ENCODE assay signal across 1 cellular context in the genomic region with DNA sequence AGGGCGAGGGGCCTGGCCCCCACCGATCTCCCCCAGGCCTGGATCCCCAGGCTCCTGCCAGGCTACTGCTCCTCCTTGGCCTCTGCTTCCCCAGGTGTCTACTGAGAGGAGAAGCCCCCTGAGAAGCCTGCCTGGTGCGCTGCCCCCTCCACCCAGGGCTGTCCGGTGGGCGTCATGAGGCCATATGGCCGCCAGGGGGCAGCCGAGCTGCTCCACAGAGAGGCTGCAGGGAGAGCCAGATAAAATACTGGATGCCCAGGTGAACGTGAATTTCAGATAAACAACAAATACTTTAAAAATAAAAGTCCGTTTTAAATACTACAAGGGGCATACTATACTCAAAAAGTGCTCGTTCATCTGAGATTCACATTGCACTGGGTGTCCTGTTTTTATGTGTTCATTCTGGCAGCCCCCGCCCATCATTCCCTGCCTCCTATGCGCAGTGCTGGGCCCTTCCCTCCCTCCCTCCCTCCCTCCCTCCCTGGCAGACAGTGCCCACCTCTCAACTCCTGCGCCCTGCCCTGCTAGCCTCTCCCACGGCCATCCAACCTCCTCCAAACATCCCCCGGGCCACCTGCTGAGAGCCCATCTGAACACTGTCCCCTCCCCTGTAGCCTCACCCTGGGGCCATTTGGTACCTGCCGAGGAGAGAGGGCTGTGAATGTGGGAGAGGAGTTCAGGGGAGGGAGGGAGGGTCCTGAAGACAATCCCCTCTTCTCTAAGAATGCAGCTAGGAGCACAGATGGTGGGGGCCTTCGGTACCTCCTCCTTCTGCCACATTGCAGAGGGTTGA.
A peak's percentile ranks its signal among the peaks of the same experiment; 100 is the strongest.
TF ChIP-seq lines count a peak whose summit lies in the region.

No MANE protein-coding gene starts in this region.

TF ChIP-seq in HepG2, 621 proteins besides CTCF, POLR2A, EP300 and RAD21 (continued from another document):
- TF ChIP-seq, protein P1, sequence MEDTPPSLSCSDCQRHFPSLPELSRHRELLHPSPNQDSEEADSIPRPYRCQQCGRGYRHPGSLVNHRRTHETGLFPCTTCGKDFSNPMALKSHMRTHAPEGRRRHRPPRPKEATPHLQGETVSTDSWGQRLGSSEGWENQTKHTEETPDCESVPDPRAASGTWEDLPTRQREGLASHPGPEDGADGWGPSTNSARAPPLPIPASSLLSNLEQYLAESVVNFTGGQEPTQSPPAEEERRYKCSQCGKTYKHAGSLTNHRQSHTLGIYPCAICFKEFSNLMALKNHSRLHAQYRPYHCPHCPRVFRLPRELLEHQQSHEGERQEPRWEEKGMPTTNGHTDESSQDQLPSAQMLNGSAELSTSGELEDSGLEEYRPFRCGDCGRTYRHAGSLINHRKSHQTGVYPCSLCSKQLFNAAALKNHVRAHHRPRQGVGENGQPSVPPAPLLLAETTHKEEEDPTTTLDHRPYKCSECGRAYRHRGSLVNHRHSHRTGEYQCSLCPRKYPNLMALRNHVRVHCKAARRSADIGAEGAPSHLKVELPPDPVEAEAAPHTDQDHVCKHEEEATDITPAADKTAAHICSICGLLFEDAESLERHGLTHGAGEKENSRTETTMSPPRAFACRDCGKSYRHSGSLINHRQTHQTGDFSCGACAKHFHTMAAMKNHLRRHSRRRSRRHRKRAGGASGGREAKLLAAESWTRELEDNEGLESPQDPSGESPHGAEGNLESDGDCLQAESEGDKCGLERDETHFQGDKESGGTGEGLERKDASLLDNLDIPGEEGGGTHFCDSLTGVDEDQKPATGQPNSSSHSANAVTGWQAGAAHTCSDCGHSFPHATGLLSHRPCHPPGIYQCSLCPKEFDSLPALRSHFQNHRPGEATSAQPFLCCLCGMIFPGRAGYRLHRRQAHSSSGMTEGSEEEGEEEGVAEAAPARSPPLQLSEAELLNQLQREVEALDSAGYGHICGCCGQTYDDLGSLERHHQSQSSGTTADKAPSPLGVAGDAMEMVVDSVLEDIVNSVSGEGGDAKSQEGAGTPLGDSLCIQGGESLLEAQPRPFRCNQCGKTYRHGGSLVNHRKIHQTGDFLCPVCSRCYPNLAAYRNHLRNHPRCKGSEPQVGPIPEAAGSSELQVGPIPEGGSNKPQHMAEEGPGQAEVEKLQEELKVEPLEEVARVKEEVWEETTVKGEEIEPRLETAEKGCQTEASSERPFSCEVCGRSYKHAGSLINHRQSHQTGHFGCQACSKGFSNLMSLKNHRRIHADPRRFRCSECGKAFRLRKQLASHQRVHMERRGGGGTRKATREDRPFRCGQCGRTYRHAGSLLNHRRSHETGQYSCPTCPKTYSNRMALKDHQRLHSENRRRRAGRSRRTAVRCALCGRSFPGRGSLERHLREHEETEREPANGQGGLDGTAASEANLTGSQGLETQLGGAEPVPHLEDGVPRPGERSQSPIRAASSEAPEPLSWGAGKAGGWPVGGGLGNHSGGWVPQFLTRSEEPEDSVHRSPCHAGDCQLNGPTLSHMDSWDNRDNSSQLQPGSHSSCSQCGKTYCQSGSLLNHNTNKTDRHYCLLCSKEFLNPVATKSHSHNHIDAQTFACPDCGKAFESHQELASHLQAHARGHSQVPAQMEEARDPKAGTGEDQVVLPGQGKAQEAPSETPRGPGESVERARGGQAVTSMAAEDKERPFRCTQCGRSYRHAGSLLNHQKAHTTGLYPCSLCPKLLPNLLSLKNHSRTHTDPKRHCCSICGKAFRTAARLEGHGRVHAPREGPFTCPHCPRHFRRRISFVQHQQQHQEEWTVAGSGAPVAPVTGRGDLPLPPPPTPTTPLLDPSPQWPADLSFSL (CRISPR knock-in tag; IDR thresholded peaks at IDR 0.05): no peak
- no peak for TF ChIP-seq ZNF160 (CRISPR knock-in tag; IDR thresholded peaks at IDR 0.05)
- TF ChIP-seq, protein P2, sequence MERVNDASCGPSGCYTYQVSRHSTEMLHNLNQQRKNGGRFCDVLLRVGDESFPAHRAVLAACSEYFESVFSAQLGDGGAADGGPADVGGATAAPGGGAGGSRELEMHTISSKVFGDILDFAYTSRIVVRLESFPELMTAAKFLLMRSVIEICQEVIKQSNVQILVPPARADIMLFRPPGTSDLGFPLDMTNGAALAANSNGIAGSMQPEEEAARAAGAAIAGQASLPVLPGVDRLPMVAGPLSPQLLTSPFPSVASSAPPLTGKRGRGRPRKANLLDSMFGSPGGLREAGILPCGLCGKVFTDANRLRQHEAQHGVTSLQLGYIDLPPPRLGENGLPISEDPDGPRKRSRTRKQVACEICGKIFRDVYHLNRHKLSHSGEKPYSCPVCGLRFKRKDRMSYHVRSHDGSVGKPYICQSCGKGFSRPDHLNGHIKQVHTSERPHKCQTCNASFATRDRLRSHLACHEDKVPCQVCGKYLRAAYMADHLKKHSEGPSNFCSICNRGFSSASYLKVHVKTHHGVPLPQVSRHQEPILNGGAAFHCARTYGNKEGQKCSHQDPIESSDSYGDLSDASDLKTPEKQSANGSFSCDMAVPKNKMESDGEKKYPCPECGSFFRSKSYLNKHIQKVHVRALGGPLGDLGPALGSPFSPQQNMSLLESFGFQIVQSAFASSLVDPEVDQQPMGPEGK (CRISPR knock-in tag; IDR thresholded peaks at IDR 0.05): 0 out of 2 replicates have a peak, but pooled peaks have one; percentile 18
- TF ChIP-seq CHD2 (IDR thresholded peaks at IDR 0.05; ENCODE audit: low read depth, low read length): no peak
- no peak for TF ChIP-seq ATM (IDR thresholded peaks at IDR 0.05; ENCODE audit: borderline replicate concordance)
- TF ChIP-seq, protein P3, sequence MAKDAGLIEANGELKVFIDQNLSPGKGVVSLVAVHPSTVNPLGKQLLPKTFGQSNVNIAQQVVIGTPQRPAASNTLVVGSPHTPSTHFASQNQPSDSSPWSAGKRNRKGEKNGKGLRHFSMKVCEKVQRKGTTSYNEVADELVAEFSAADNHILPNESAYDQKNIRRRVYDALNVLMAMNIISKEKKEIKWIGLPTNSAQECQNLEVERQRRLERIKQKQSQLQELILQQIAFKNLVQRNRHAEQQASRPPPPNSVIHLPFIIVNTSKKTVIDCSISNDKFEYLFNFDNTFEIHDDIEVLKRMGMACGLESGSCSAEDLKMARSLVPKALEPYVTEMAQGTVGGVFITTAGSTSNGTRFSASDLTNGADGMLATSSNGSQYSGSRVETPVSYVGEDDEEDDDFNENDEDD (CRISPR knock-in tag; IDR thresholded peaks at IDR 0.05; ENCODE audit: borderline replicate concordance): no peak
- no peak for TF ChIP-seq JARID2 (CRISPR knock-in tag; IDR thresholded peaks at IDR 0.05; ENCODE audit: insufficient replicate concordance)
